ENCODE assay signal across 21 cellular contexts in the genomic region with DNA sequence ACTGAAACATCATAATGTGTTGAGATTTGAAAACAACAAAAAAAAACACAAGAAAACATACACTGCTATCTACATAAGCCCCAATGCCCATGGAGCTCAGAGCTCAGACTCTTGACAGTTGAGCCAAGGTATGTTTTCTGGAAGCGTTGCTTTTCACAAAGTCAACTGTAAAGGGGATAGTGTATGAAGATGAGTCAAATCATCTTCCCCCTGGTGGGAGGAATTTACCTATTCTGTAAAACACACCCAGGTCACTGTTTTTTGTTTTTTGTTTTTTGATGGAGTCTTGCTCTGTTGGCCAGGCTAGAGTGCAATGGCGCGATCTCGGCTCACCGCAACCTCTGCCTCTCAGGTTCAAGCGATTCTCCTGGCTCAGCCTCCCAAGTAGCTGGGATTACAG.
DNase-seq lines count a peak whose midpoint lies in the region; ATAC-seq and TF ChIP-seq lines count a peak whose summit lies in the region.
"Had no signal": no experiment of that assay in that cellular context is flagged by ENCODE, and none has a peak within 500 bp of the region (broad histone marks: within the 10 kb centered on the region; RNA-seq: fewer than 3 reads in every experiment).

No MANE protein-coding gene starts in this region.

- peaks cover 31% of the 10 kb centered on the region for H3K4me1 Mint-ChIP-seq in HFFc6 (ENCODE audit: low read depth)
- no peaks in the 10 kb centered on the region for H3K4me1 Mint-ChIP-seq in endothelial cell (ENCODE audit: unreplicated experiment)
- H3K4me1 Mint-ChIP-seq in neural crest cell = no peaks in the 10 kb centered on the region
- H3K4me1 Mint-ChIP-seq in stimulated activated effector memory CD8-positive, alpha-beta T cell treated with anti-CD3 and anti-CD28 coated beads, Interleukin-12 subunit alpha, Interleukin-12 subunit beta, amount 100 ng/mL, for 72 hours = peaks cover 1% of the 10 kb centered on the region

- no peak for ATAC-seq in stimulated activated effector memory CD8-positive, alpha-beta T cell treated with anti-CD3 and anti-CD28 coated beads, Interleukin-12 subunit alpha, Interleukin-12 subunit beta, amount 100 ng/mL, for 72 hours
- ATAC-seq: GM12878, PC-3, Right ventricle myocardium inferior, SK-N-SH treated with all-trans-retinoic acid at 6 μM for 48 hours had no signal

- H3K9me3 Mint-ChIP-seq in HFFc6 (no peaks in the 10 kb centered on the region), endothelial cell (ENCODE audit: unreplicated experiment) (no peaks in the 10 kb centered on the region), neural crest cell (no peaks in the 10 kb centered on the region)
- no peaks in the 10 kb centered on the region for H3K9me3 Mint-ChIP-seq in stimulated activated effector memory CD8-positive, alpha-beta T cell treated with anti-CD3 and anti-CD28 coated beads, Interleukin-12 subunit alpha, Interleukin-12 subunit beta, amount 100 ng/mL, for 72 hours
- H3K9me3 Mint-ChIP-seq: CD4-positive, CD25-positive, alpha-beta regulatory T cell had no signal

- intact Hi-C loops in head of caudate nucleus (cut with DNase I) = no loop called here

- H3K27ac Mint-ChIP-seq in HFFc6 = no peak overlapping the region
- no peak overlapping the region for H3K27ac Mint-ChIP-seq in endothelial cell (ENCODE audit: unreplicated experiment)
- no peak overlapping the region for H3K27ac Mint-ChIP-seq in neural crest cell (ENCODE audit: unreplicated experiment)
- H3K27ac Mint-ChIP-seq in stimulated activated effector memory CD8-positive, alpha-beta T cell treated with anti-CD3 and anti-CD28 coated beads, Interleukin-12 subunit alpha, Interleukin-12 subunit beta, amount 100 ng/mL, for 72 hours = no peak overlapping the region
- H3K27ac Mint-ChIP-seq: CD4-positive, CD25-positive, alpha-beta regulatory T cell had no signal

- peak; percentile 49; the same call in 1 of the 2 replicates for TF ChIP-seq CTCF in HFFc6 (IDR thresholded peaks at IDR 0.05)
- TF ChIP-seq CTCF in endothelial cell (IDR thresholded peaks at IDR 0.05; ENCODE audit: unreplicated experiment) = peak; percentile 45
- peak; percentile 23 for TF ChIP-seq CTCF in neural crest cell (conservative IDR thresholded peaks at IDR 0.05)

- no peak overlapping the region for H3K4me3 Mint-ChIP-seq in HFFc6
- H3K4me3 Mint-ChIP-seq in endothelial cell (ENCODE audit: unreplicated experiment) = no peak overlapping the region
- H3K4me3 Mint-ChIP-seq in neural crest cell = no peak overlapping the region
- no peak overlapping the region for H3K4me3 Mint-ChIP-seq in stimulated activated effector memory CD8-positive, alpha-beta T cell treated with anti-CD3 and anti-CD28 coated beads, Interleukin-12 subunit alpha, Interleukin-12 subunit beta, amount 100 ng/mL, for 72 hours
- H3K4me3 Mint-ChIP-seq: CD4-positive, CD25-positive, alpha-beta regulatory T cell had no signal

- H3K27me3 Mint-ChIP-seq in HFFc6 (ENCODE audit: insufficient read depth) (no peaks in the 10 kb centered on the region), endothelial cell (ENCODE audit: unreplicated experiment) (no peaks in the 10 kb centered on the region), neural crest cell (ENCODE audit: low read depth) (no peaks in the 10 kb centered on the region)
- H3K27me3 Mint-ChIP-seq: CD4-positive, CD25-positive, alpha-beta regulatory T cell had no signal

- DNase-seq in ELR (ENCODE audit: low read depth) (peak; percentile 26), HFFc6 (no peak), endothelial cell (ENCODE audit: low spot score) (no peak), neural crest cell (ENCODE audit: low read depth, low spot score) (no peak), head of caudate nucleus (no peak), NOMO-1 treated with dmso at 0.1 percent for 144 hours (lab: John Stamatoyannopoulos, UW; ENCODE audit: unreplicated experiment) (no peak)
- no peak for DNase-seq in stimulated activated effector memory CD8-positive, alpha-beta T cell treated with anti-CD3 and anti-CD28 coated beads, Interleukin-12 subunit alpha, Interleukin-12 subunit beta, amount 100 ng/mL, for 72 hours (ENCODE audit: low spot score in 2 of 2)
- DNase-seq: CD4-positive, CD25-positive, alpha-beta regulatory T cell; DMS153; GDM1; KG1; MG63; NCI-H2029; NCI-H446; NCI-H524 treated with DMSO at 0.1 percent for 48 hours; NCI-H774; PC-3; SJCRH30 had no signal

- no peaks in the 10 kb centered on the region for H3K36me3 Mint-ChIP-seq in HFFc6 (ENCODE audit: low read depth)
- H3K36me3 Mint-ChIP-seq in endothelial cell (ENCODE audit: low read depth, unreplicated experiment) = no peaks in the 10 kb centered on the region
- no peaks in the 10 kb centered on the region for H3K36me3 Mint-ChIP-seq in neural crest cell (ENCODE audit: low read depth)
- no peaks in the 10 kb centered on the region for H3K36me3 Mint-ChIP-seq in stimulated activated effector memory CD8-positive, alpha-beta T cell treated with anti-CD3 and anti-CD28 coated beads, Interleukin-12 subunit alpha, Interleukin-12 subunit beta, amount 100 ng/mL, for 72 hours
